Comparison of ENCODE assay signal across 1 cellular context in genomic region chr12:123388218-123388947, GRCh38.
TF ChIP-seq lines count a peak whose summit lies in the region.

No MANE protein-coding gene starts in this region.

TF ChIP-seq in K562, 482 proteins besides CTCF, POLR2A, EP300 and RAD21 (continued from another document and continues in another):
- TF ChIP-seq, protein P1, sequence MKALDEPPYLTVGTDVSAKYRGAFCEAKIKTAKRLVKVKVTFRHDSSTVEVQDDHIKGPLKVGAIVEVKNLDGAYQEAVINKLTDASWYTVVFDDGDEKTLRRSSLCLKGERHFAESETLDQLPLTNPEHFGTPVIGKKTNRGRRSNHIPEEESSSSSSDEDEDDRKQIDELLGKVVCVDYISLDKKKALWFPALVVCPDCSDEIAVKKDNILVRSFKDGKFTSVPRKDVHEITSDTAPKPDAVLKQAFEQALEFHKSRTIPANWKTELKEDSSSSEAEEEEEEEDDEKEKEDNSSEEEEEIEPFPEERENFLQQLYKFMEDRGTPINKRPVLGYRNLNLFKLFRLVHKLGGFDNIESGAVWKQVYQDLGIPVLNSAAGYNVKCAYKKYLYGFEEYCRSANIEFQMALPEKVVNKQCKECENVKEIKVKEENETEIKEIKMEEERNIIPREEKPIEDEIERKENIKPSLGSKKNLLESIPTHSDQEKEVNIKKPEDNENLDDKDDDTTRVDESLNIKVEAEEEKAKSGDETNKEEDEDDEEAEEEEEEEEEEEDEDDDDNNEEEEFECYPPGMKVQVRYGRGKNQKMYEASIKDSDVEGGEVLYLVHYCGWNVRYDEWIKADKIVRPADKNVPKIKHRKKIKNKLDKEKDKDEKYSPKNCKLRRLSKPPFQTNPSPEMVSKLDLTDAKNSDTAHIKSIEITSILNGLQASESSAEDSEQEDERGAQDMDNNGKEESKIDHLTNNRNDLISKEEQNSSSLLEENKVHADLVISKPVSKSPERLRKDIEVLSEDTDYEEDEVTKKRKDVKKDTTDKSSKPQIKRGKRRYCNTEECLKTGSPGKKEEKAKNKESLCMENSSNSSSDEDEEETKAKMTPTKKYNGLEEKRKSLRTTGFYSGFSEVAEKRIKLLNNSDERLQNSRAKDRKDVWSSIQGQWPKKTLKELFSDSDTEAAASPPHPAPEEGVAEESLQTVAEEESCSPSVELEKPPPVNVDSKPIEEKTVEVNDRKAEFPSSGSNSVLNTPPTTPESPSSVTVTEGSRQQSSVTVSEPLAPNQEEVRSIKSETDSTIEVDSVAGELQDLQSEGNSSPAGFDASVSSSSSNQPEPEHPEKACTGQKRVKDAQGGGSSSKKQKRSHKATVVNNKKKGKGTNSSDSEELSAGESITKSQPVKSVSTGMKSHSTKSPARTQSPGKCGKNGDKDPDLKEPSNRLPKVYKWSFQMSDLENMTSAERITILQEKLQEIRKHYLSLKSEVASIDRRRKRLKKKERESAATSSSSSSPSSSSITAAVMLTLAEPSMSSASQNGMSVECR (CRISPR knock-in tag; IDR thresholded peaks at IDR 0.05) = peak; percentile 43
- TF ChIP-seq SMARCE1 (IDR thresholded peaks at IDR 0.05) (peak; percentile 88), BRD9 (IDR thresholded peaks at IDR 0.05; ENCODE audit: low read depth, partially characterized antibody) (no peak), RERE (CRISPR knock-in tag; IDR thresholded peaks at IDR 0.05; ENCODE audit: borderline replicate concordance) (0 out of 2 replicates have a peak, but pooled peaks have one; percentile 61), ZNF316 (IDR thresholded peaks at IDR 0.05) (no peak), HOMEZ (CRISPR knock-in tag; IDR thresholded peaks at IDR 0.05) (no peak), PHF8 (IDR thresholded peaks at IDR 0.05; ENCODE audit: borderline replicate concordance, low read length) (0 out of 2 replicates have a peak, but pooled peaks have one; percentile 4), POLR2AphosphoS5 (IDR thresholded peaks at IDR 0.05; ENCODE audit: control insufficient read depth, insufficient read depth, low read depth, low read length) (peak; percentile 94), ZNF699 (CRISPR knock-in tag; IDR thresholded peaks at IDR 0.05; ENCODE audit: insufficient replicate concordance) (no peak), CBX8 (IDR thresholded peaks at IDR 0.05; ENCODE audit: borderline replicate concordance, extremely low read depth, low read depth, low read length, poor library complexity, severe bottlenecking) (no peak), SREBF2 (CRISPR knock-in tag; IDR thresholded peaks at IDR 0.05) (no peak), TARDBP (IDR thresholded peaks at IDR 0.05) (peak; percentile 28; the same call in 1 of the 2 replicates), TCF7L2 (IDR thresholded peaks at IDR 0.05; ENCODE audit: low read depth, low read length) (no peak), FOXJ3 (CRISPR knock-in tag; IDR thresholded peaks at IDR 0.05) (no peak), HDAC8 (tag; IDR thresholded peaks at IDR 0.05) (no peak), HIVEP1 (CRISPR knock-in tag; IDR thresholded peaks at IDR 0.05) (no peak), ZFP91 (CRISPR knock-in tag; IDR thresholded peaks at IDR 0.05) (no peak), DACH1 (IDR thresholded peaks at IDR 0.05; ENCODE audit: partially characterized antibody) (peak; percentile 14), TAL1 (IDR thresholded peaks at IDR 0.05) (peak; percentile 96), ETV1 (tag; conservative IDR thresholded peaks at IDR 0.05; ENCODE audit: low read depth) (no peak; the same call in 1 of the 2 replicates), SNIP1 (IDR thresholded peaks at IDR 0.05; ENCODE audit: low read depth) (no peak), SMAD4 (CRISPR knock-in tag; conservative IDR thresholded peaks at IDR 0.05) (peak; percentile 97), ZFP1 (CRISPR knock-in tag; IDR thresholded peaks at IDR 0.05) (no peak), CEBPB (tag; IDR thresholded peaks at IDR 0.05) (no peak), NELFE (IDR thresholded peaks at IDR 0.05; ENCODE audit: insufficient read depth, insufficient read length) (no peak), SLC30A9 (CRISPR knock-in tag; IDR thresholded peaks at IDR 0.05) (no peak), TAF7 (tag; IDR thresholded peaks at IDR 0.05) (no peak)
- TF ChIP-seq, protein P2, sequence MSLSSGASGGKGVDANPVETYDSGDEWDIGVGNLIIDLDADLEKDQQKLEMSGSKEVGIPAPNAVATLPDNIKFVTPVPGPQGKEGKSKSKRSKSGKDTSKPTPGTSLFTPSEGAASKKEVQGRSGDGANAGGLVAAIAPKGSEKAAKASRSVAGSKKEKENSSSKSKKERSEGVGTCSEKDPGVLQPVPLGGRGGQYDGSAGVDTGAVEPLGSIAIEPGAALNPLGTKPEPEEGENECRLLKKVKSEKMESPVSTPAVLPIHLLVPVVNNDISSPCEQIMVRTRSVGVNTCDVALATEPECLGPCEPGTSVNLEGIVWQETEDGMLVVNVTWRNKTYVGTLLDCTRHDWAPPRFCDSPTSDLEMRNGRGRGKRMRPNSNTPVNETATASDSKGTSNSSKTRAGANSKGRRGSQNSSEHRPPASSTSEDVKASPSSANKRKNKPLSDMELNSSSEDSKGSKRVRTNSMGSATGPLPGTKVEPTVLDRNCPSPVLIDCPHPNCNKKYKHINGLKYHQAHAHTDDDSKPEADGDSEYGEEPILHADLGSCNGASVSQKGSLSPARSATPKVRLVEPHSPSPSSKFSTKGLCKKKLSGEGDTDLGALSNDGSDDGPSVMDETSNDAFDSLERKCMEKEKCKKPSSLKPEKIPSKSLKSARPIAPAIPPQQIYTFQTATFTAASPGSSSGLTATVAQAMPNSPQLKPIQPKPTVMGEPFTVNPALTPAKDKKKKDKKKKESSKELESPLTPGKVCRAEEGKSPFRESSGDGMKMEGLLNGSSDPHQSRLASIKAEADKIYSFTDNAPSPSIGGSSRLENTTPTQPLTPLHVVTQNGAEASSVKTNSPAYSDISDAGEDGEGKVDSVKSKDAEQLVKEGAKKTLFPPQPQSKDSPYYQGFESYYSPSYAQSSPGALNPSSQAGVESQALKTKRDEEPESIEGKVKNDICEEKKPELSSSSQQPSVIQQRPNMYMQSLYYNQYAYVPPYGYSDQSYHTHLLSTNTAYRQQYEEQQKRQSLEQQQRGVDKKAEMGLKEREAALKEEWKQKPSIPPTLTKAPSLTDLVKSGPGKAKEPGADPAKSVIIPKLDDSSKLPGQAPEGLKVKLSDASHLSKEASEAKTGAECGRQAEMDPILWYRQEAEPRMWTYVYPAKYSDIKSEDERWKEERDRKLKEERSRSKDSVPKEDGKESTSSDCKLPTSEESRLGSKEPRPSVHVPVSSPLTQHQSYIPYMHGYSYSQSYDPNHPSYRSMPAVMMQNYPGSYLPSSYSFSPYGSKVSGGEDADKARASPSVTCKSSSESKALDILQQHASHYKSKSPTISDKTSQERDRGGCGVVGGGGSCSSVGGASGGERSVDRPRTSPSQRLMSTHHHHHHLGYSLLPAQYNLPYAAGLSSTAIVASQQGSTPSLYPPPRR (CRISPR knock-in tag; IDR thresholded peaks at IDR 0.05; ENCODE audit: borderline replicate concordance) = no peak
- TF ChIP-seq, protein P3, sequence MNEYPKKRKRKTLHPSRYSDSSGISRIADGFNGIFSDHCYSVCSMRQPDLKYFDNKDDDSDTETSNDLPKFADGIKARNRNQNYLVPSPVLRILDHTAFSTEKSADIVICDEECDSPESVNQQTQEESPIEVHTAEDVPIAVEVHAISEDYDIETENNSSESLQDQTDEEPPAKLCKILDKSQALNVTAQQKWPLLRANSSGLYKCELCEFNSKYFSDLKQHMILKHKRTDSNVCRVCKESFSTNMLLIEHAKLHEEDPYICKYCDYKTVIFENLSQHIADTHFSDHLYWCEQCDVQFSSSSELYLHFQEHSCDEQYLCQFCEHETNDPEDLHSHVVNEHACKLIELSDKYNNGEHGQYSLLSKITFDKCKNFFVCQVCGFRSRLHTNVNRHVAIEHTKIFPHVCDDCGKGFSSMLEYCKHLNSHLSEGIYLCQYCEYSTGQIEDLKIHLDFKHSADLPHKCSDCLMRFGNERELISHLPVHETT (CRISPR knock-in tag; conservative IDR thresholded peaks at IDR 0.05 in 1 of 2, IDR thresholded peaks at IDR 0.05 in 1 of 2) = no peak
- TF ChIP-seq, protein P4, sequence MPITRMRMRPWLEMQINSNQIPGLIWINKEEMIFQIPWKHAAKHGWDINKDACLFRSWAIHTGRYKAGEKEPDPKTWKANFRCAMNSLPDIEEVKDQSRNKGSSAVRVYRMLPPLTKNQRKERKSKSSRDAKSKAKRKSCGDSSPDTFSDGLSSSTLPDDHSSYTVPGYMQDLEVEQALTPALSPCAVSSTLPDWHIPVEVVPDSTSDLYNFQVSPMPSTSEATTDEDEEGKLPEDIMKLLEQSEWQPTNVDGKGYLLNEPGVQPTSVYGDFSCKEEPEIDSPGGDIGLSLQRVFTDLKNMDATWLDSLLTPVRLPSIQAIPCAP (CRISPR knock-in tag; IDR thresholded peaks at IDR 0.05; ENCODE audit: borderline replicate concordance) = no peak
- TF ChIP-seq, protein P5, sequence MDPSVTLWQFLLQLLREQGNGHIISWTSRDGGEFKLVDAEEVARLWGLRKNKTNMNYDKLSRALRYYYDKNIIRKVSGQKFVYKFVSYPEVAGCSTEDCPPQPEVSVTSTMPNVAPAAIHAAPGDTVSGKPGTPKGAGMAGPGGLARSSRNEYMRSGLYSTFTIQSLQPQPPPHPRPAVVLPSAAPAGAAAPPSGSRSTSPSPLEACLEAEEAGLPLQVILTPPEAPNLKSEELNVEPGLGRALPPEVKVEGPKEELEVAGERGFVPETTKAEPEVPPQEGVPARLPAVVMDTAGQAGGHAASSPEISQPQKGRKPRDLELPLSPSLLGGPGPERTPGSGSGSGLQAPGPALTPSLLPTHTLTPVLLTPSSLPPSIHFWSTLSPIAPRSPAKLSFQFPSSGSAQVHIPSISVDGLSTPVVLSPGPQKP (CRISPR knock-in tag; IDR thresholded peaks at IDR 0.05) = no peak
- TF ChIP-seq, protein P6, sequence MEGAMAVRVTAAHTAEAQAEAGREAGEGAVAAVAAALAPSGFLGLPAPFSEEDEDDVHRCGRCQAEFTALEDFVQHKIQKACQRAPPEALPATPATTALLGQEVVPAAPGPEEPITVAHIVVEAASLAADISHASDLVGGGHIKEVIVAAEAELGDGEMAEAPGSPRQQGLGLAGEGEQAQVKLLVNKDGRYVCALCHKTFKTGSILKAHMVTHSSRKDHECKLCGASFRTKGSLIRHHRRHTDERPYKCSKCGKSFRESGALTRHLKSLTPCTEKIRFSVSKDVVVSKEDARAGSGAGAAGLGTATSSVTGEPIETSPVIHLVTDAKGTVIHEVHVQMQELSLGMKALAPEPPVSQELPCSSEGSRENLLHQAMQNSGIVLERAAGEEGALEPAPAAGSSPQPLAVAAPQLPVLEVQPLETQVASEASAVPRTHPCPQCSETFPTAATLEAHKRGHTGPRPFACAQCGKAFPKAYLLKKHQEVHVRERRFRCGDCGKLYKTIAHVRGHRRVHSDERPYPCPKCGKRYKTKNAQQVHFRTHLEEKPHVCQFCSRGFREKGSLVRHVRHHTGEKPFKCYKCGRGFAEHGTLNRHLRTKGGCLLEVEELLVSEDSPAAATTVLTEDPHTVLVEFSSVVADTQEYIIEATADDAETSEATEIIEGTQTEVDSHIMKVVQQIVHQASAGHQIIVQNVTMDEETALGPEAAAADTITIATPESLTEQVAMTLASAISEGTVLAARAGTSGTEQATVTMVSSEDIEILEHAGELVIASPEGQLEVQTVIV (CRISPR knock-in tag; IDR thresholded peaks at IDR 0.05; ENCODE audit: borderline replicate concordance) = no peak
